Comparison of ENCODE assay signal across 17 cellular contexts in the genomic region with DNA sequence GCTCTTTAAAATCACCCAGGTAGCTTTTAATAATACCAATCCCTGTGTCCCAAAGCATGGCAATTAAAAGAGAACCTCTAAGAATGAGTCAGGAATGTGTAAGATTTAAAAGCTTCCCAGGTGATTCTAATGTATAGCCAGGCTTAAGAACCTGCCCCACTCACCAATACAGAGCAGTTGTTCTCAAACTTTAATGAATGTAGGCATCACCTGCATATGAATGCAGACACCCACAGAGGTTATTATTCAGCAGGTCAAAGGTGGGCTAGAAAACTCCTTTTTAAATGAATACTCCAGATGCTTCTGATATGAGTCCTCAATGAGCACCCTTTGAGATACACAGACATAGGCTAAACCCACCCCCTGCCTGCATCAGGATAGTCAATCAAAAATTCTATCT.
"Had no signal": no experiment of that assay in that cellular context is flagged by ENCODE, and none has a peak within 500 bp of the region (broad histone marks: within the 10 kb centered on the region; RNA-seq: fewer than 3 reads in every experiment).

No MANE protein-coding gene starts in this region.

- H3K36me3 ChIP-seq: lower lobe of right lung, right atrium auricular region, upper lobe of right lung had no signal

- H3K9me3 ChIP-seq: body of pancreas, lower lobe of right lung, right atrium auricular region, upper lobe of right lung had no signal

- DNase-seq: activated CD4-positive, alpha-beta T cell treated with anti-CD3 and anti-CD28 coated beads for 36 hours; activated CD4-positive, alpha-beta T cell treated with anti-CD3 and anti-CD28 coated beads, Interleukin-2, amount 50 U/mL, for 48 hours; activated naive CD4-positive, alpha-beta T cell; activated naive CD8-positive, alpha-beta T cell treated with anti-CD3 and anti-CD28 coated beads, Interleukin-2, amount 10 ng/mL, durations not matched to agents 7 days and 5 days; body of pancreas; caudate nucleus; dorsolateral prefrontal cortex; hypothalamus; lower lobe of right lung; natural killer cell; stimulated activated CD4-positive, alpha-beta T cell treated with anti-CD3 and anti-CD28 coated beads, Interleukin-12 subunit alpha, Interleukin-12 subunit beta, amount 100 ng/mL, for 4 hours; stimulated activated CD4-positive, alpha-beta T cell treated with anti-CD3 and anti-CD28 coated beads, Interleukin-1b, Interleukin-23, amount 100 ng/mL, for 48 hours; stimulated activated CD8-positive, alpha-beta memory T cell treated with anti-CD3 and anti-CD28 coated beads, Interleukin-4, amount 100 ng/mL, for 48 hours; stimulated activated naive CD4-positive, alpha-beta T cell; upper lobe of right lung had no signal

- H3K27me3 ChIP-seq: body of pancreas, dorsolateral prefrontal cortex, right atrium auricular region, upper lobe of right lung had no signal

- H3K4me3 ChIP-seq: body of pancreas, dorsolateral prefrontal cortex, lower lobe of right lung, right atrium auricular region, upper lobe of right lung had no signal

- H3K4me1 ChIP-seq: body of pancreas, lower lobe of right lung, upper lobe of right lung had no signal

- H3K27ac ChIP-seq: body of pancreas, dorsolateral prefrontal cortex, lower lobe of right lung, right atrium auricular region, upper lobe of right lung had no signal

- ATAC-seq: activated CD4-positive, alpha-beta T cell treated with anti-CD3 and anti-CD28 coated beads for 36 hours; activated T-helper 17 cell treated with anti-CD3 and anti-CD28 coated beads, Interleukin-2, amount 50 U/mL, for 72 hours; body of pancreas; lower lobe of right lung; natural killer cell; upper lobe of right lung had no signal
